ENCODE assay signal across 1 cellular context in genomic region chr9:111280795-111281194, GRCh38. TPM values are rescaled to one million over a fixed set of nuclear protein-coding genes. Genes with fewer than 3 reads are reported as not detected.
"Had no signal": no experiment of that assay in that cellular context is flagged by ENCODE, and none has a peak within 500 bp of the region (broad histone marks: within the 10 kb centered on the region; RNA-seq: fewer than 3 reads in every experiment).

No MANE protein-coding gene starts in this region.

RNA-seq across cellular contexts. Expression of gene OR2K2, which starts 49.2 kb away (rescaled TPM):
- total RNA-seq: G401 had no signal
